1 cellular context compared by ENCODE assay signal in the genomic region with DNA sequence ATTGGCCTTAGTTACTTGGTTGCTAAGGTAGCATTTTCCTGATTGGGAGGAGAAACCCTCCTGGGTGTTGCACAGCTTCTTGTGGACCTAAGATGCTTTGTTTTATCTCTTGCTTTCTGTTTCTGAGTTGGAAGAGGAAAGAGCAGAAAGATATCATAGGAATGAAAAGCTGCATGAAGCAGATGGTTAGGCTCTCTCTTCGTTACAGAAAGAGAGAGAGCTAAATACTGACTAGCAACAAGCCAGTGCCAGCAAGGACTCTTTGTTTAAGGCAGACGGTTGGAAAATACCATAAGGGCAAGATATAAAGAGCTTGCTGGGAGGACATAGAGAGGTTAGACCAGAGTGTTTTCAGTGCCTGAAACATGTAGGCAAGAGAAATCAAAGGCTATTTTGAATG.
TF ChIP-seq lines count a peak whose summit lies in the region.

No MANE protein-coding gene starts in this region.

TF ChIP-seq in GM23338, 12 proteins besides CTCF, POLR2A, EP300 and RAD21:
- TF ChIP-seq, protein P1, sequence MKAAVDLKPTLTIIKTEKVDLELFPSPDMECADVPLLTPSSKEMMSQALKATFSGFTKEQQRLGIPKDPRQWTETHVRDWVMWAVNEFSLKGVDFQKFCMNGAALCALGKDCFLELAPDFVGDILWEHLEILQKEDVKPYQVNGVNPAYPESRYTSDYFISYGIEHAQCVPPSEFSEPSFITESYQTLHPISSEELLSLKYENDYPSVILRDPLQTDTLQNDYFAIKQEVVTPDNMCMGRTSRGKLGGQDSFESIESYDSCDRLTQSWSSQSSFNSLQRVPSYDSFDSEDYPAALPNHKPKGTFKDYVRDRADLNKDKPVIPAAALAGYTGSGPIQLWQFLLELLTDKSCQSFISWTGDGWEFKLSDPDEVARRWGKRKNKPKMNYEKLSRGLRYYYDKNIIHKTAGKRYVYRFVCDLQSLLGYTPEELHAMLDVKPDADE (IDR thresholded peaks at IDR 0.05): no peak
- TF ChIP-seq ZNF114 (CRISPR knock-in tag; IDR thresholded peaks at IDR 0.05) (no peak), STAT1 (IDR thresholded peaks at IDR 0.05; ENCODE audit: unreplicated experiment) (no peak), CREB1 (CRISPR knock-in tag; IDR thresholded peaks at IDR 0.05; ENCODE audit: low read depth) (no peak), EZH2phosphoT487 (IDR thresholded peaks at IDR 0.05; ENCODE audit: unreplicated experiment) (no peak), POLR2AphosphoS5 (IDR thresholded peaks at IDR 0.05; ENCODE audit: low read depth) (no peak), NANOG (IDR thresholded peaks at IDR 0.05; ENCODE audit: borderline replicate concordance) (no peak), ZNF462 (CRISPR knock-in tag; IDR thresholded peaks at IDR 0.05) (no peak), JUNB (IDR thresholded peaks at IDR 0.05; ENCODE audit: unreplicated experiment) (no peak), EZH2 (IDR thresholded peaks at IDR 0.05; ENCODE audit: low read depth, unreplicated experiment) (no peak), ZNF331 (CRISPR knock-in tag; IDR thresholded peaks at IDR 0.05; ENCODE audit: low read depth) (no peak)
- TF ChIP-seq, protein P2, sequence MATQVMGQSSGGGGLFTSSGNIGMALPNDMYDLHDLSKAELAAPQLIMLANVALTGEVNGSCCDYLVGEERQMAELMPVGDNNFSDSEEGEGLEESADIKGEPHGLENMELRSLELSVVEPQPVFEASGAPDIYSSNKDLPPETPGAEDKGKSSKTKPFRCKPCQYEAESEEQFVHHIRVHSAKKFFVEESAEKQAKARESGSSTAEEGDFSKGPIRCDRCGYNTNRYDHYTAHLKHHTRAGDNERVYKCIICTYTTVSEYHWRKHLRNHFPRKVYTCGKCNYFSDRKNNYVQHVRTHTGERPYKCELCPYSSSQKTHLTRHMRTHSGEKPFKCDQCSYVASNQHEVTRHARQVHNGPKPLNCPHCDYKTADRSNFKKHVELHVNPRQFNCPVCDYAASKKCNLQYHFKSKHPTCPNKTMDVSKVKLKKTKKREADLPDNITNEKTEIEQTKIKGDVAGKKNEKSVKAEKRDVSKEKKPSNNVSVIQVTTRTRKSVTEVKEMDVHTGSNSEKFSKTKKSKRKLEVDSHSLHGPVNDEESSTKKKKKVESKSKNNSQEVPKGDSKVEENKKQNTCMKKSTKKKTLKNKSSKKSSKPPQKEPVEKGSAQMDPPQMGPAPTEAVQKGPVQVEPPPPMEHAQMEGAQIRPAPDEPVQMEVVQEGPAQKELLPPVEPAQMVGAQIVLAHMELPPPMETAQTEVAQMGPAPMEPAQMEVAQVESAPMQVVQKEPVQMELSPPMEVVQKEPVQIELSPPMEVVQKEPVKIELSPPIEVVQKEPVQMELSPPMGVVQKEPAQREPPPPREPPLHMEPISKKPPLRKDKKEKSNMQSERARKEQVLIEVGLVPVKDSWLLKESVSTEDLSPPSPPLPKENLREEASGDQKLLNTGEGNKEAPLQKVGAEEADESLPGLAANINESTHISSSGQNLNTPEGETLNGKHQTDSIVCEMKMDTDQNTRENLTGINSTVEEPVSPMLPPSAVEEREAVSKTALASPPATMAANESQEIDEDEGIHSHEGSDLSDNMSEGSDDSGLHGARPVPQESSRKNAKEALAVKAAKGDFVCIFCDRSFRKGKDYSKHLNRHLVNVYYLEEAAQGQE (IDR thresholded peaks at IDR 0.05; ENCODE audit: unreplicated experiment): no peak
